ENCODE assay signal across 24 cellular contexts in the genomic region with DNA sequence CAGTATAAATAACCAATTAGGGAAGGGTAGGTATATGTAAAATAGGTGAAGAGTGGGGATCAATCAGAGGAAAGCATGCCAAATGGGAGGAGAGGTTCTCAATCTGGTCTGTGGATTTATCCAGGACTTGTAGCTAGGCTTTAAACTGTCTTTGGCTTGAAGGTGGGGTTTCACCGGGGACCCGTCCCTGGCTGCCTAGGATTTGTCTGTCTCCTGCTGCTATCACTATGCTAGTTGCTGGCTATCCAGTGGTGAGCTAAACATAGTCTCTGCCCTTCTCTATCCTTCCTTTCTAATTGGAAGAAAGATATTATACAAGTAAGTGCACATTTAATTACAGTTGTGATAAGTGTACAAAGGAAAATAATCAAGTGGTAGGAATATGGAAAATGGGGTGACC. TPM values are rescaled to one million over a fixed set of nuclear protein-coding genes. Genes with fewer than 3 reads are reported as not detected.
DNase-seq lines count a peak whose midpoint lies in the region; ATAC-seq and TF ChIP-seq lines count a peak whose summit lies in the region.
"Had no signal": no experiment of that assay in that cellular context is flagged by ENCODE, and none has a peak within 500 bp of the region (broad histone marks: within the 10 kb centered on the region; RNA-seq: fewer than 3 reads in every experiment).

No MANE protein-coding gene starts in this region.

- no peaks in the 10 kb centered on the region for H3K4me1 Mint-ChIP-seq in stimulated activated naive CD8-positive, alpha-beta T cell treated with anti-CD3 and anti-CD28 coated beads, Interleukin-15, Interleukin-2, amounts not matched to agents 100 ng/mL and 50 ng/mL, for 24 hours (ENCODE audit: low read depth)
- no peaks in the 10 kb centered on the region for H3K4me1 Mint-ChIP-seq in stimulated activated naive CD8-positive, alpha-beta T cell treated with anti-CD3 and anti-CD28 coated beads, Interleukin-15, amount 100 ng/mL, for 72 hours
- H3K4me1 Mint-ChIP-seq: CD8-positive, alpha-beta memory T cell had no signal

- no peak overlapping the region for H3K18ac ChIP-seq in IMR-90 (ENCODE audit: low read depth, low read length)

- no peak overlapping the region for H3K14ac ChIP-seq in IMR-90 (replicated peaks; ENCODE audit: low read depth, low read length)

- H3K27me3 Mint-ChIP-seq in stimulated activated naive CD8-positive, alpha-beta T cell treated with anti-CD3 and anti-CD28 coated beads, Interleukin-15, Interleukin-2, amounts not matched to agents 100 ng/mL and 50 ng/mL, for 24 hours, result no peaks in the 10 kb centered on the region
- no peaks in the 10 kb centered on the region for H3K27me3 Mint-ChIP-seq in stimulated activated naive CD8-positive, alpha-beta T cell treated with anti-CD3 and anti-CD28 coated beads, Interleukin-15, amount 100 ng/mL, for 72 hours
- H3K27me3 Mint-ChIP-seq: CD8-positive, alpha-beta memory T cell had no signal

- H4K5ac ChIP-seq in IMR-90 (ENCODE audit: low read depth, low read length), result no peak overlapping the region

- intact Hi-C loops in IMR-90 (cut with micrococcal nuclease) (no loop called here), psoas muscle (cut with DNase I) (loop anchor here in 1 of 2 donors (5.0 kb wide), 1 partner anchor 41 kb away; no protein-coding TSS in a partner anchor)

- peak overlapping the region in 1 of 2 experiments; percentile 52; a peak in 1 of 4 replicates for H4K8ac ChIP-seq in IMR-90 (ENCODE audit: low read depth in 2 of 2, low read length in 2 of 2)

- no peak overlapping the region for H3K9ac ChIP-seq in IMR-90 (ENCODE audit: low read depth, low read length)
- H3K9ac ChIP-seq in iPS-20b (ENCODE audit: low read depth, low read length), result no peak overlapping the region
- H3K9ac ChIP-seq: SK-N-SH had no signal

- H3K27ac ChIP-seq in IMR-90 (ENCODE audit: insufficient read depth, low read length) (no peak overlapping the region; the same call in 1 of the 2 replicates), iPS-20b (ENCODE audit: low read length) (peak overlapping the region; percentile 70), psoas muscle (no peak overlapping the region)
- H3K27ac ChIP-seq: C4-2B had no signal

- H3K27me3 ChIP-seq in IMR-90 (ENCODE audit: control insufficient read depth, insufficient read depth, low read length) (no peaks in the 10 kb centered on the region), iPS-20b (ENCODE audit: insufficient read depth, low read length) (no peaks in the 10 kb centered on the region), psoas muscle (ENCODE audit: insufficient read depth in 3 of 3, low read length in 2 of 3) (no peaks in the 10 kb centered on the region)

- TF ChIP-seq RAD21 in IMR-90 (IDR thresholded peaks at IDR 0.05; ENCODE audit: low read length), result no peak

- no CpG with 5 or more reads among the region's 2 CpGs for WGBS in IMR-90 (ENCODE audit: extremely low coverage in 2 of 2, insufficient read length in 1 of 2), 2 experiments
- WGBS in psoas muscle, 3 donors, result 99 to 100% (median 100%) methylated on average over 2 of the region's 2 CpGs

- H3K9me3 Mint-ChIP-seq in stimulated activated naive CD8-positive, alpha-beta T cell treated with anti-CD3 and anti-CD28 coated beads, Interleukin-15, Interleukin-2, amounts not matched to agents 100 ng/mL and 50 ng/mL, for 24 hours, result no peaks in the 10 kb centered on the region
- H3K9me3 Mint-ChIP-seq in stimulated activated naive CD8-positive, alpha-beta T cell treated with anti-CD3 and anti-CD28 coated beads, Interleukin-15, amount 100 ng/mL, for 72 hours, result no peaks in the 10 kb centered on the region
- H3K9me3 Mint-ChIP-seq: CD8-positive, alpha-beta memory T cell had no signal

- H3K56ac ChIP-seq in IMR-90 (ENCODE audit: extremely low read depth, insufficient read depth, low read length), result no peak overlapping the region

- CTCF ChIA-PET in IMR-90 (lab: Yijun Ruan, JAX), result no interaction called here

- H3K79me1 ChIP-seq in IMR-90 (ENCODE audit: low read depth in 1 of 2, low read length in 2 of 2), result peaks cover 0 to 8% of the 10 kb centered on the region in 2 experiments; a peak in 2 of 4 replicates

- no peaks in the 10 kb centered on the region for H3K9me3 ChIP-seq in IMR-90 (ENCODE audit: control insufficient read depth, insufficient read depth, low read length)
- no peaks in the 10 kb centered on the region for H3K9me3 ChIP-seq in iPS-20b (ENCODE audit: insufficient read depth, low read depth, low read length)
- H3K9me3 ChIP-seq in psoas muscle, result no peaks in the 10 kb centered on the region
- H3K9me3 ChIP-seq: SK-N-SH had no signal

- H3K36me3 ChIP-seq in IMR-90 (ENCODE audit: control insufficient read depth, insufficient read depth, low read length) (peaks cover 13% of the 10 kb centered on the region), iPS-20b (ENCODE audit: insufficient read depth, low read depth, low read length) (peaks cover 91% of the 10 kb centered on the region), psoas muscle (ENCODE audit: insufficient read depth in 1 of 2, low read depth in 1 of 2) (peaks cover 8 to 100% of the 10 kb centered on the region in 2 donors)

- peaks cover 57% of the 10 kb centered on the region for H3K36me3 Mint-ChIP-seq in stimulated activated naive CD8-positive, alpha-beta T cell treated with anti-CD3 and anti-CD28 coated beads, Interleukin-15, Interleukin-2, amounts not matched to agents 100 ng/mL and 50 ng/mL, for 24 hours (ENCODE audit: low read depth)

- H2AK9ac ChIP-seq in IMR-90 (replicated peaks; ENCODE audit: low read depth, low read length, poor library complexity), result no peak overlapping the region

- peaks cover 14% of the 10 kb centered on the region for H3K9me1 ChIP-seq in IMR-90 (ENCODE audit: insufficient read depth, low read length)

- H3K23ac ChIP-seq in IMR-90 (ENCODE audit: low read depth, low read length), result no peak overlapping the region

- peak overlapping the region; percentile 56; the same call in 1 of the 2 replicates for H4K91ac ChIP-seq in IMR-90 (ENCODE audit: insufficient read depth, low read depth, low read length)

- peaks cover 6% of the 10 kb centered on the region for H3K4me1 ChIP-seq in IMR-90 (ENCODE audit: control insufficient read depth, insufficient read depth, low read length)
- H3K4me1 ChIP-seq in iPS-20b (ENCODE audit: insufficient read depth, low read length), result peaks cover 11% of the 10 kb centered on the region
- no peaks in the 10 kb centered on the region for H3K4me1 ChIP-seq in psoas muscle

- no peak for TF ChIP-seq POLR2A in IMR-90 (IDR thresholded peaks at IDR 0.05; ENCODE audit: low read depth, low read length)

- H3K27ac Mint-ChIP-seq in stimulated activated naive CD8-positive, alpha-beta T cell treated with anti-CD3 and anti-CD28 coated beads, Interleukin-15, Interleukin-2, amounts not matched to agents 100 ng/mL and 50 ng/mL, for 24 hours, result peak overlapping the region; percentile 2
- no peak overlapping the region for H3K27ac Mint-ChIP-seq in stimulated activated naive CD8-positive, alpha-beta T cell treated with anti-CD3 and anti-CD28 coated beads, Interleukin-15, amount 100 ng/mL, for 72 hours

- dilution Hi-C loops in IMR-90 (cut with HindIII; ENCODE audit: low sequenced_read_pairs, unreplicated experiment), result no loop called here

- H3K4ac ChIP-seq in IMR-90 (ENCODE audit: low read depth, low read length), result peak overlapping the region; percentile 41

- TF ChIP-seq CTCF in IMR-90 (conservative IDR thresholded peaks at IDR 0.05; ENCODE audit: low read depth, low read length), result no peak
- no peak for TF ChIP-seq CTCF in psoas muscle (IDR thresholded peaks at IDR 0.05)

- no peak for ATAC-seq in stimulated activated naive CD8-positive, alpha-beta T cell treated with anti-CD3 and anti-CD28 coated beads, Interleukin-15, amount 100 ng/mL, for 72 hours
- ATAC-seq in IMR-90 (ENCODE audit: low read depth) (no peak), psoas muscle (no peak), HG03565 (IDR thresholded peaks at IDR 0.05; ENCODE audit: unreplicated experiment) (no peak)
- ATAC-seq: HepG2, PC-3 had no signal

- H2BK20ac ChIP-seq in IMR-90 (ENCODE audit: low read depth, low read length), result 0 out of 2 replicates have a peak overlapping the region, but pooled peaks have one; percentile 3

- no peak for DNase-seq in stimulated activated naive CD8-positive, alpha-beta T cell treated with anti-CD3 and anti-CD28 coated beads, Interleukin-15, amount 100 ng/mL, for 72 hours
- DNase-seq in IMR-90, result no peak
- no peak for DNase-seq in H4 (ENCODE audit: low spot score)
- no peak for DNase-seq in psoas muscle
- DNase-seq: CD8-positive, alpha-beta memory T cell; DMS 273 treated with DMSO at 0.1 percent for 48 hours; DMS79 treated with DMSO at 0.1 percent for 48 hours; GF-D8; Kasumi-1; MV-4-11; NCI-H1105; NCI-H146; NCI-H1930; NCI-H2107; NCI-H524; NCI-H748 treated with DMSO at 0.1 percent for 48 hours; PC-3; SK-N-SH had no signal

- H3K4me3 ChIP-seq in IMR-90 (ENCODE audit: insufficient read depth, low read depth, low read length) (no peak overlapping the region), iPS-20b (ENCODE audit: low read length) (no peak overlapping the region), psoas muscle (no peak overlapping the region)
- H3K4me3 ChIP-seq: K562 had no signal

- peak overlapping the region; percentile 15; the same call in 1 of the 2 replicates for H2AK5ac ChIP-seq in IMR-90 (ENCODE audit: low read depth, low read length)

- in situ Hi-C loops in IMR-90 (cut with MboI; ENCODE audit: low sequenced_read_pairs), result no loop called here

- H4K20me1 ChIP-seq in IMR-90 (ENCODE audit: insufficient read depth, low read length), result peaks cover 3% of the 10 kb centered on the region; the same call in 1 of the 2 replicates

- no peak overlapping the region for H2BK5ac ChIP-seq in IMR-90 (ENCODE audit: low read depth, low read length, poor library complexity, severe bottlenecking)

- POLR2A ChIA-PET in IMR-90 (lab: Charles Lee; ENCODE audit: unreplicated experiment), result no interaction called here

- peak overlapping the region; percentile 47; the same call in 1 of the 3 replicates for H2BK15ac ChIP-seq in IMR-90 (ENCODE audit: low read depth, low read length)

- H3K4me3 Mint-ChIP-seq in stimulated activated naive CD8-positive, alpha-beta T cell treated with anti-CD3 and anti-CD28 coated beads, Interleukin-15, Interleukin-2, amounts not matched to agents 100 ng/mL and 50 ng/mL, for 24 hours, result no peak overlapping the region
- no peak overlapping the region for H3K4me3 Mint-ChIP-seq in stimulated activated naive CD8-positive, alpha-beta T cell treated with anti-CD3 and anti-CD28 coated beads, Interleukin-15, amount 100 ng/mL, for 72 hours
- H3K4me3 Mint-ChIP-seq: CD8-positive, alpha-beta memory T cell had no signal

- no peak overlapping the region for H2AFZ ChIP-seq in IMR-90 (replicated peaks; ENCODE audit: low read length, poor library complexity)

- no peak overlapping the region for H3K4me2 ChIP-seq in IMR-90 (ENCODE audit: low read depth, low read length)
- H3K4me2 ChIP-seq: SK-N-SH had no signal

- H2BK120ac ChIP-seq in IMR-90 (ENCODE audit: low read depth, low read length), result peak overlapping the region; percentile 29; the same call in 1 of the 2 replicates

- no TSS peak for BruUV-seq in IMR-90 (replicated peaks; lab: Mats Ljungman, UMichigan)

RNA-seq across cellular contexts. Expression of a gene that starts 58.8 kb away (rescaled TPM):
- 32.4 and 35.8 TPM in 2 replicates for total RNA-seq in IMR-90 (2012; rRNA removed)
- 4.2 and 6.0 TPM in 2 replicates for polyA plus RNA-seq in IMR-90 (2012; rRNA removed)
- polyA plus RNA-seq in IMR-90 (2012; cell fraction: cytosol; rRNA removed), result 0.56 and 0.82 TPM in 2 replicates
- 2.6 and 20.8 TPM in 2 replicates for polyA plus RNA-seq in IMR-90 (2012; cell fraction: nucleus; rRNA removed; ENCODE audit: low replicate concordance)
- total RNA-seq in H4 (2014; rRNA removed; shearing (Covaris generic)), result 5.3 and 14.5 TPM in 2 replicates
- 10 to 100 TPM; 12.7 to 14.0 (median 13.8) TPM for total RNA-seq in psoas muscle
- polyA plus RNA-seq in psoas muscle, result 1 to 10 TPM; 2.1 to 7.5 (median 3.2) TPM
